8 cellular contexts compared by ENCODE assay signal in genomic region chr1:40690919-40691537, GRCh38. TPM values are rescaled to one million over a fixed set of nuclear protein-coding genes. Genes with fewer than 3 reads are reported as not detected.
DNase-seq lines count a peak whose midpoint lies in the region; ATAC-seq and TF ChIP-seq lines count a peak whose summit lies in the region.

No MANE protein-coding gene starts in this region.

- H3K4me2 ChIP-seq in MM.1S (ENCODE audit: low read depth, low read length) = peak overlapping the region; percentile 92

- no peak for ATAC-seq in natural killer cell treated with Interleukin-12 subunit alpha and Interleukin-12 subunit beta and Interleukin-15 and Interleukin-18, amount 100 ng/mL, for 72 hours
- ATAC-seq in HG03432 (IDR thresholded peaks at IDR 0.05; ENCODE audit: unreplicated experiment) (no peak), left lobe of liver (no peak)

- H3K9me3 ChIP-seq in MM.1S (replicated peaks; ENCODE audit: insufficient read depth, low read length) (no peaks in the 10 kb centered on the region), duodenal mucosa (ENCODE audit: control insufficient read depth in 1 of 2, low read length in 2 of 2) (no peaks in the 10 kb centered on the region)

- no peaks in the 10 kb centered on the region for H3K27me3 ChIP-seq in BJ (ENCODE audit: control insufficient read depth, insufficient read depth, low read length)
- no peaks in the 10 kb centered on the region for H3K27me3 ChIP-seq in MM.1S (replicated peaks; ENCODE audit: insufficient read depth, low read length)
- no peaks in the 10 kb centered on the region for H3K27me3 ChIP-seq in duodenal mucosa (ENCODE audit: control insufficient read depth in 1 of 2, insufficient read depth in 2 of 2, low read length in 2 of 2)

- POLR2A ChIA-PET in BJ (lab: Charles Lee) = interaction anchor here (0.6 to 0.9 kb wide), 2 partner anchors 12 to 677 kb away, joined by 4 to 7 read pairs; no protein-coding TSS in a partner anchor

- H3K27ac ChIP-seq in MM.1S (ENCODE audit: low read length) (peak overlapping the region; percentile 86; the same call in 1 of the 2 replicates), duodenal mucosa (ENCODE audit: low read depth, low read length) (peak overlapping the region; percentile 98)

- H3K4me1 ChIP-seq in MM.1S (ENCODE audit: low read length) = peaks cover 23% of the 10 kb centered on the region
- H3K4me1 ChIP-seq in duodenal mucosa (ENCODE audit: control insufficient read depth in 1 of 2, insufficient read depth in 2 of 2, low read length in 2 of 2) = peaks cover 26 to 37% of the 10 kb centered on the region in 2 donors

- no peaks in the 10 kb centered on the region for H4K20me1 ChIP-seq in MM.1S (ENCODE audit: insufficient read depth, low read length)

- DNase-seq in BJ (ENCODE audit: low read depth) (no peak), MM.1S (no peak), activated gamma-delta T cell (lab: John Stamatoyannopoulos, UW) (no peak), left lobe of liver (ENCODE audit: low spot score) (no peak), SKM-1 (lab: John Stamatoyannopoulos, UW; ENCODE audit: unreplicated experiment) (no peak)
- DNase-seq in natural killer cell treated with Interleukin-12 subunit alpha and Interleukin-12 subunit beta and Interleukin-15 and Interleukin-18, amount 100 ng/mL, for 72 hours (ENCODE audit: low spot score) = no peak

- H3K36me3 ChIP-seq in BJ (ENCODE audit: control insufficient read depth, insufficient read depth, low read length) (no peaks in the 10 kb centered on the region; the same call in 1 of the 2 replicates), MM.1S (replicated peaks; ENCODE audit: insufficient read depth, low read length) (no peaks in the 10 kb centered on the region), duodenal mucosa (ENCODE audit: control insufficient read depth in 1 of 2, insufficient read depth in 2 of 2, low read length in 2 of 2) (peaks cover 0 to 3% of the 10 kb centered on the region in 2 donors)

- CTCF ChIA-PET in BJ (lab: Yijun Ruan, JAX) = interaction anchor here (1.0 to 2.7 kb wide), 6 partner anchors 9 to 262 kb away, joined by 3 to 16 read pairs (median 4); no protein-coding TSS in a partner anchor

- TF ChIP-seq CTCF in BJ (IDR thresholded peaks at IDR 0.05; ENCODE audit: insufficient read depth, low read depth, low read length) (no peak), MM.1S (IDR thresholded peaks at IDR 0.05; ENCODE audit: low read length) (no peak)

- peaks cover 39 to 51% of the 10 kb centered on the region in 2 donors for H3K4me1 Mint-ChIP-seq in natural killer cell treated with Interleukin-12 subunit alpha and Interleukin-12 subunit beta and Interleukin-15 and Interleukin-18, amount 100 ng/mL, for 72 hours (ENCODE audit: low read depth in 2 of 2)

- peak overlapping the region; percentile 87; the same call in 1 of the 2 replicates for H2AFZ ChIP-seq in MM.1S (ENCODE audit: low read length)

- no peaks in the 10 kb centered on the region for H3K27me3 Mint-ChIP-seq in natural killer cell treated with Interleukin-12 subunit alpha and Interleukin-12 subunit beta and Interleukin-15 and Interleukin-18, amount 100 ng/mL, for 72 hours

- peak overlapping the region; percentile 92 to 95 for H3K27ac Mint-ChIP-seq in natural killer cell treated with Interleukin-12 subunit alpha and Interleukin-12 subunit beta and Interleukin-15 and Interleukin-18, amount 100 ng/mL, for 72 hours

- peak overlapping the region; percentile 97 for H3K4me3 ChIP-seq in BJ (ENCODE audit: low read depth, low read length)
- peak overlapping the region; percentile 86 for H3K4me3 ChIP-seq in MM.1S (ENCODE audit: low read length)
- H3K4me3 ChIP-seq in duodenal mucosa (ENCODE audit: low read depth in 1 of 2, low read length in 2 of 2) = peak overlapping the region; percentile 88 to 92

- no peaks in the 10 kb centered on the region for H3K9me2 ChIP-seq in MM.1S (replicated peaks; ENCODE audit: insufficient read depth, low read length)

- H3K9me3 Mint-ChIP-seq in natural killer cell treated with Interleukin-12 subunit alpha and Interleukin-12 subunit beta and Interleukin-15 and Interleukin-18, amount 100 ng/mL, for 72 hours = no peaks in the 10 kb centered on the region

- H3F3A ChIP-seq in MM.1S (ENCODE audit: insufficient read depth, low read length) = peaks cover 15% of the 10 kb centered on the region

- peaks cover 61% of the 10 kb centered on the region for H3K79me2 ChIP-seq in MM.1S (ENCODE audit: low read length)

- H3K4me3 Mint-ChIP-seq in natural killer cell treated with Interleukin-12 subunit alpha and Interleukin-12 subunit beta and Interleukin-15 and Interleukin-18, amount 100 ng/mL, for 72 hours = peak overlapping the region; percentile 96

- H3K9ac ChIP-seq in MM.1S (ENCODE audit: low read length) = peak overlapping the region; percentile 98; the same call in 1 of the 2 replicates
- H3K9ac ChIP-seq in duodenal mucosa (ENCODE audit: low read depth in 1 of 2, low read length in 2 of 2) = peak overlapping the region; percentile 48 to 94

- H3K36me3 Mint-ChIP-seq in natural killer cell treated with Interleukin-12 subunit alpha and Interleukin-12 subunit beta and Interleukin-15 and Interleukin-18, amount 100 ng/mL, for 72 hours = peaks cover 12% of the 10 kb centered on the region

RNA-seq across cellular contexts. Expression of gene NFYC, which starts 0.5 kb away (rescaled TPM):
- polyA plus RNA-seq in BJ (2011; rRNA removed) = 35.0 and 63.2 TPM in 2 replicates
- polyA minus RNA-seq in BJ (2011; rRNA and poly(A)+ RNA removed) = 50.8 and 59.2 TPM in 2 replicates
- total RNA-seq in natural killer cell treated with Interleukin-12 subunit alpha and Interleukin-12 subunit beta and Interleukin-15 and Interleukin-18, amount 100 ng/mL, for 72 hours = 10 to 100 TPM; 56.7 to 80.3 TPM
- 26.8 TPM for total RNA-seq in left lobe of liver

RNA-seq across cellular contexts. Expression of gene RIMS3, which starts 25.5 kb away (rescaled TPM):
- 0.43 and 0.59 TPM in 2 replicates for polyA plus RNA-seq in BJ (2011; rRNA removed)
- polyA minus RNA-seq in BJ (2011; rRNA and poly(A)+ RNA removed) = 0.47 and 1.4 TPM in 2 replicates
- 1 to 10 TPM in 1 of 2 donors, under 1 TPM in 1; 0.62 to 2.0 TPM for total RNA-seq in natural killer cell treated with Interleukin-12 subunit alpha and Interleukin-12 subunit beta and Interleukin-15 and Interleukin-18, amount 100 ng/mL, for 72 hours
- total RNA-seq in left lobe of liver = 1.0 TPM
